1 cellular context compared by ENCODE assay signal in genomic region chr7:143362126-143362961, GRCh38.
TF ChIP-seq lines count a peak whose summit lies in the region.

Gene FAM131B, minus strand, starts transcription at chr7:143362713. Its CDS starts 110 bp downstream, at chr7:143362603.

TF ChIP-seq in GM23338, 12 proteins besides CTCF, POLR2A, EP300 and RAD21 (continued from another document):
- TF ChIP-seq REST (IDR thresholded peaks at IDR 0.05; ENCODE audit: unreplicated experiment) (no peak), ZNF331 (CRISPR knock-in tag; IDR thresholded peaks at IDR 0.05; ENCODE audit: low read depth) (no peak), STAT1 (IDR thresholded peaks at IDR 0.05; ENCODE audit: unreplicated experiment) (no peak)
